ENCODE assay signal across 1 cellular context in genomic region chr1:159916240-159917051, GRCh38.
A peak's percentile ranks its signal among the peaks of the same experiment; 100 is the strongest.
TF ChIP-seq lines count a peak whose summit lies in the region.

No MANE protein-coding gene starts in this region.

TF ChIP-seq in GM12878, 131 proteins besides CTCF, POLR2A, EP300 and RAD21:
- TF ChIP-seq MEF2B (IDR thresholded peaks at IDR 0.05; ENCODE audit: partially characterized antibody, poor library complexity, severe bottlenecking) (peak; percentile 29), DPF2 (IDR thresholded peaks at IDR 0.05) (no peak)
